In the genomic region with DNA sequence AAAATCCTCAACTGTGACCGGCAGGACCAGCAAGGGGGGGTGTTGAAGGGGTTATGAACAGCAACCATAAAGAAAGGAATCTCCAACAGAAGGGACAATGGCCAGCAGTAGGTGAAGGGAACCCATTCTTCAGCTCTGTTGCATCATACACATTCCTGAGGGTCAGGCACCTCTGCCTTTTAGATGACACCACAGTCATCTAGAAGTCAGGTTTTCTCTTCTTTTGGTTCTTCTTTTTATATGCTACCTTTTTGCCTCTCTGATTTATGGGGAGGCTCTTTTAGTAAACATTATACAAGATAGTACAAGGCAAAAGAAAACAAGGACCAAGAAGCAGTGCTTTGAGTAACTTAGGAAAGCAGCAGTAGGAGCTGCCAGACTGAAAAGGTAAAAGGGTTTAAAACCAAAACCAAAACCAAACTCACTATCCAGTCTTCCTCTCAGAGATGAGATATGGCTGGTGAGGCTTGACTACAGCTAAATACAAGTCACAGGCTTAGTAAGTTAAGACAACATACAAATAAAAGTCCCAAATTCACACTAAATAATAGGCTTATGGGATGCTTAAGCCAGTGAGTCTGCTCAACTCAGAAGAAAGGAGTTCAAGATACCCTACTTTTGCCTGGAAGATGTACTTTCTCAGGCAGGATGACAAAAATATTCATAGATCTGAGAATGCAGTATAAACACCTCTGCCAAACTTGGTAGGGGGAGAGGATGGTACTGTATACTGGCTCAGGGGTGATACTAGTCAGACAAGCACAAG, we compare ENCODE assay signal across 1 cellular context.
TF ChIP-seq lines count a peak whose summit lies in the region.

No MANE protein-coding gene starts in this region.

TF ChIP-seq in GM23338, 12 proteins besides CTCF, POLR2A, EP300 and RAD21:
- TF ChIP-seq POLR2AphosphoS5 (IDR thresholded peaks at IDR 0.05; ENCODE audit: low read depth) (no peak), EZH2phosphoT487 (IDR thresholded peaks at IDR 0.05; ENCODE audit: unreplicated experiment) (no peak), NANOG (IDR thresholded peaks at IDR 0.05; ENCODE audit: borderline replicate concordance) (no peak)
- TF ChIP-seq, protein P1, sequence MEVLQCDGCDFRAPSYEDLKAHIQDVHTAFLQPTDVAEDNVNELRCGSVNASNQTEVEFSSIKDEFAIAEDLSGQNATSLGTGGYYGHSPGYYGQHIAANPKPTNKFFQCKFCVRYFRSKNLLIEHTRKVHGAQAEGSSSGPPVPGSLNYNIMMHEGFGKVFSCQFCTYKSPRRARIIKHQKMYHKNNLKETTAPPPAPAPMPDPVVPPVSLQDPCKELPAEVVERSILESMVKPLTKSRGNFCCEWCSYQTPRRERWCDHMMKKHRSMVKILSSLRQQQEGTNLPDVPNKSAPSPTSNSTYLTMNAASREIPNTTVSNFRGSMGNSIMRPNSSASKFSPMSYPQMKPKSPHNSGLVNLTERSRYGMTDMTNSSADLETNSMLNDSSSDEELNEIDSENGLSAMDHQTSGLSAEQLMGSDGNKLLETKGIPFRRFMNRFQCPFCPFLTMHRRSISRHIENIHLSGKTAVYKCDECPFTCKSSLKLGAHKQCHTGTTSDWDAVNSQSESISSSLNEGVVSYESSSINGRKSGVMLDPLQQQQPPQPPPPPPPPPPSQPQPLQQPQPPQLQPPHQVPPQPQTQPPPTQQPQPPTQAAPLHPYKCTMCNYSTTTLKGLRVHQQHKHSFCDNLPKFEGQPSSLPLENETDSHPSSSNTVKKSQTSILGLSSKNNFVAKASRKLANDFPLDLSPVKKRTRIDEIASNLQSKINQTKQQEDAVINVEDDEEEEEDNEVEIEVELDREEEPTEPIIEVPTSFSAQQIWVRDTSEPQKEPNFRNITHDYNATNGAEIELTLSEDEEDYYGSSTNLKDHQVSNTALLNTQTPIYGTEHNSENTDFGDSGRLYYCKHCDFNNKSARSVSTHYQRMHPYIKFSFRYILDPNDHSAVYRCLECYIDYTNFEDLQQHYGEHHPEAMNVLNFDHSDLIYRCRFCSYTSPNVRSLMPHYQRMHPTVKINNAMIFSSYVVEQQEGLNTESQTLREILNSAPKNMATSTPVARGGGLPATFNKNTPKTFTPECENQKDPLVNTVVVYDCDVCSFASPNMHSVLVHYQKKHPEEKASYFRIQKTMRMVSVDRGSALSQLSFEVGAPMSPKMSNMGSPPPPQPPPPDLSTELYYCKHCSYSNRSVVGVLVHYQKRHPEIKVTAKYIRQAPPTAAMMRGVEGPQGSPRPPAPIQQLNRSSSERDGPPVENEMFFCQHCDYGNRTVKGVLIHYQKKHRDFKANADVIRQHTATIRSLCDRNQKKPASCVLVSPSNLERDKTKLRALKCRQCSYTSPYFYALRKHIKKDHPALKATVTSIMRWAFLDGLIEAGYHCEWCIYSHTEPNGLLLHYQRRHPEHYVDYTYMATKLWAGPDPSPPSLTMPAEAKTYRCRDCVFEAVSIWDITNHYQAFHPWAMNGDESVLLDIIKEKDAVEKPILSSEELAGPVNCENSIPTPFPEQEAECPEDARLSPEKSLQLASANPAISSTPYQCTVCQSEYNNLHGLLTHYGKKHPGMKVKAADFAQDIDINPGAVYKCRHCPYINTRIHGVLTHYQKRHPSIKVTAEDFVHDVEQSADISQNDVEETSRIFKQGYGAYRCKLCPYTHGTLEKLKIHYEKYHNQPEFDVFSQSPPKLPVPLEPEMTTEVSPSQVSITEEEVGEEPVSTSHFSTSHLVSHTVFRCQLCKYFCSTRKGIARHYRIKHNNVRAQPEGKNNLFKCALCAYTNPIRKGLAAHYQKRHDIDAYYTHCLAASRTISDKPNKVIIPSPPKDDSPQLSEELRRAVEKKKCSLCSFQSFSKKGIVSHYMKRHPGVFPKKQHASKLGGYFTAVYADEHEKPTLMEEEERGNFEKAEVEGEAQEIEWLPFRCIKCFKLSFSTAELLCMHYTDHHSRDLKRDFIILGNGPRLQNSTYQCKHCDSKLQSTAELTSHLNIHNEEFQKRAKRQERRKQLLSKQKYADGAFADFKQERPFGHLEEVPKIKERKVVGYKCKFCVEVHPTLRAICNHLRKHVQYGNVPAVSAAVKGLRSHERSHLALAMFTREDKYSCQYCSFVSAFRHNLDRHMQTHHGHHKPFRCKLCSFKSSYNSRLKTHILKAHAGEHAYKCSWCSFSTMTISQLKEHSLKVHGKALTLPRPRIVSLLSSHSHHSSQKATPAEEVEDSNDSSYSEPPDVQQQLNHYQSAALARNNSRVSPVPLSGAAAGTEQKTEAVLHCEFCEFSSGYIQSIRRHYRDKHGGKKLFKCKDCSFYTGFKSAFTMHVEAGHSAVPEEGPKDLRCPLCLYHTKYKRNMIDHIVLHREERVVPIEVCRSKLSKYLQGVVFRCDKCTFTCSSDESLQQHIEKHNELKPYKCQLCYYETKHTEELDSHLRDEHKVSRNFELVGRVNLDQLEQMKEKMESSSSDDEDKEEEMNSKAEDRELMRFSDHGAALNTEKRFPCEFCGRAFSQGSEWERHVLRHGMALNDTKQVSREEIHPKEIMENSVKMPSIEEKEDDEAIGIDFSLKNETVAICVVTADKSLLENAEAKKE (CRISPR knock-in tag; IDR thresholded peaks at IDR 0.05), result peak; percentile 92
